10 cellular contexts compared by ENCODE assay signal in the genomic region with DNA sequence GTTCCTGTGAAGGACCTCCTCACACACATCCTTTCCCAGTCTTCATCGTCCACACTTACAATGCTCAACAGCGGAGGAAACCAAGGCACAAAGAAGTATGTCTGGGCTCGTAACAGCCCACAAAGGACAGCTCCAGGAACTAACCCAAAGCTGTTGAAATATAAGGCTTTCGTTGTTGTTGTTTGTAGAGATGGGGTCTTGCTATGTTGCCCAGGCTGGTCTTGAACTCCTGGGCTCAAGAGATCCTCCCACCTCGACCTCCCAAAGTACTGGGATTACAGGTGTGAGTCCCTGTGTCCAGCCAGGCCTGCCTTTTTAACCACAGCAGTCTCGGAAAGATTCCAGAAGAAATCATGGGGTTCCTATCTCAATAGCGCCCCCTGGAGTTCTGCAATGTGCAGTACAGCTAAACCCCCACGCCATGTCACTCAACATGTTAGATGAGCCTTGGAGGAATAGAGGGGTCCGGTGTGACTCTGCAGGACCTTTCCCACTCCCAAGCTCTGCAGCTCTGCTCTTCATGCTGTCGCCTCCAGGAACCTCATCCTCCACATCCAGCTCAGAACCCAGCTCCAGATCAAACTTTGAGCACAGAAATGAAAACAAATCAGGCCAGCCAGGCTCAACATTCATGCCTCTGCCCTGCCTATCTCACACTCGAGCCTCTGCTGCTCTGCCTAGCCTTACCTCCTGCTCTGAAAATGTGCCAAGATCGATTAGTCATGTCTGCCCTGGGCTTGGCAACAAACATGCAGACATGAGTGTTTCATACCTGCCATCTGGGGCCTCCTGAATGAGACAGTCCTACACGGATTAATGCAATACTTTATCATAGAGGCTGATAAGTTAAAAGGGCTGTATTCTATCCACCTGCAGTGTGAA. TPM values are rescaled to one million over a fixed set of nuclear protein-coding genes. Genes with fewer than 3 reads are reported as not detected.
DNase-seq lines count a peak whose midpoint lies in the region; ATAC-seq and TF ChIP-seq lines count a peak whose summit lies in the region.
"Had no signal": no experiment of that assay in that cellular context is flagged by ENCODE, and none has a peak within 500 bp of the region (broad histone marks: within the 10 kb centered on the region; RNA-seq: fewer than 3 reads in every experiment).

No MANE protein-coding gene starts in this region.

- no peaks in the 10 kb centered on the region for H3K79me1 ChIP-seq in neuronal stem cell (ENCODE audit: low read depth, low read length)

- H2BK15ac ChIP-seq in neuronal stem cell (ENCODE audit: low read length) = no peak overlapping the region

- H3K9ac ChIP-seq in HUES6 (ENCODE audit: low read length) (no peak overlapping the region), neuronal stem cell (ENCODE audit: low read depth, low read length, poor library complexity) (no peak overlapping the region)

- H2AK5ac ChIP-seq in neuronal stem cell (ENCODE audit: low read depth, low read length) = no peak overlapping the region

- H2BK120ac ChIP-seq in neuronal stem cell (ENCODE audit: low read depth, low read length) = no peak overlapping the region

- H3K27me3 ChIP-seq in HUES6 (ENCODE audit: control insufficient read depth, insufficient read depth, low read length) = peaks cover 2% of the 10 kb centered on the region; the same call in 1 of the 2 replicates
- no peaks in the 10 kb centered on the region for H3K27me3 ChIP-seq in SJCRH30
- H3K27me3 ChIP-seq in dorsolateral prefrontal cortex = no peaks in the 10 kb centered on the region
- H3K27me3 ChIP-seq in neuronal stem cell (ENCODE audit: control insufficient read depth in 3 of 3, insufficient read depth in 3 of 3, low read depth in 1 of 3, low read length in 3 of 3) = no peaks in the 10 kb centered on the region

- peak; percentile 16 for DNase-seq in DMS 273 treated with DMSO at 0.1 percent for 48 hours (lab: John Stamatoyannopoulos, UW)
- DNase-seq in SJCRH30 = peak; percentile 43 to 71
- peak in 1 of 10 donors; percentile 34 for DNase-seq in dorsolateral prefrontal cortex
- peak; percentile 56 for DNase-seq in neuronal stem cell (ENCODE audit: low spot score)
- DNase-seq: activated B cell treated with CpG ODN at 0.5 μM for 24 hours had no signal

- H3K27ac ChIP-seq in HUES6 (ENCODE audit: low read depth, low read length) (no peak overlapping the region), SJCRH30 (no peak overlapping the region), dorsolateral prefrontal cortex (no peak overlapping the region), neuronal stem cell (replicated peaks; ENCODE audit: low read length) (no peak overlapping the region)

- intact Hi-C loops in dorsolateral prefrontal cortex (cut with DNase I) = loop anchor here in 1 of 2 donors (10.0 kb wide), 1 partner anchor 162 kb away; no protein-coding TSS in a partner anchor

- no peak overlapping the region for H3K14ac ChIP-seq in neuronal stem cell (ENCODE audit: low read length)

- H3K4me3 ChIP-seq in HUES6 (ENCODE audit: low read depth, low read length) = peak overlapping the region; percentile 48
- no peak overlapping the region for H3K4me3 ChIP-seq in SJCRH30
- H3K4me3 ChIP-seq in dorsolateral prefrontal cortex = no peak overlapping the region
- H3K4me3 ChIP-seq in neuronal stem cell (ENCODE audit: low read length in 2 of 2) = no peak overlapping the region

- H2BK5ac ChIP-seq in neuronal stem cell (ENCODE audit: low read length) = no peak overlapping the region

- H3K18ac ChIP-seq in neuronal stem cell (ENCODE audit: low read length) = peak overlapping the region; percentile 69

- peak; percentile 24 to 77 (median 60) for TF ChIP-seq CTCF in dorsolateral prefrontal cortex (IDR thresholded peaks at IDR 0.05 in 54 of 56, conservative IDR thresholded peaks at IDR 0.05 in 2 of 56; ENCODE audit: low read depth in 1 of 56, partially characterized antibody in 56 of 56)

- no CpG with 5 or more reads among the region's 13 CpGs for WGBS in neuronal stem cell (ENCODE audit: extremely low coverage in 2 of 2, insufficient read length in 2 of 2, insufficient replicate concordance in 1 of 2), 2 donors

- ATAC-seq in HG02759 (IDR thresholded peaks at IDR 0.05; ENCODE audit: unreplicated experiment) (no peak), HG03457 (IDR thresholded peaks at IDR 0.05; ENCODE audit: unreplicated experiment) (no peak), GM21447 (IDR thresholded peaks at IDR 0.05; ENCODE audit: unreplicated experiment) (no peak)

- no peak overlapping the region for H3K23ac ChIP-seq in neuronal stem cell (ENCODE audit: low read depth, low read length, poor library complexity)

- H4K91ac ChIP-seq in neuronal stem cell (ENCODE audit: low read depth, low read length, poor library complexity) = no peak overlapping the region

- H3K9me3 ChIP-seq in HUES6 (ENCODE audit: control insufficient read depth, insufficient read depth, low read depth, low read length) (no peaks in the 10 kb centered on the region), SJCRH30 (replicated peaks) (no peaks in the 10 kb centered on the region), neuronal stem cell (replicated peaks in 1 of 2; ENCODE audit: control insufficient read depth in 2 of 2, insufficient read depth in 1 of 2, low read depth in 1 of 2, low read length in 2 of 2) (no peaks in the 10 kb centered on the region)

- H4K8ac ChIP-seq in neuronal stem cell (ENCODE audit: low read depth, low read length) = no peak overlapping the region

- H3K4me1 ChIP-seq in HUES6 (ENCODE audit: control insufficient read depth, insufficient read depth, low read length) = no peaks in the 10 kb centered on the region
- H3K4me1 ChIP-seq in SJCRH30 = no peaks in the 10 kb centered on the region
- H3K4me1 ChIP-seq in neuronal stem cell (ENCODE audit: control insufficient read depth in 2 of 2, insufficient read depth in 1 of 2, low read depth in 1 of 2, low read length in 2 of 2) = no peaks in the 10 kb centered on the region

- no peak overlapping the region for H3K4me2 ChIP-seq in neuronal stem cell (ENCODE audit: insufficient read depth, low read length, poor library complexity, severe bottlenecking)

- H3K36me3 ChIP-seq in HUES6 (ENCODE audit: control insufficient read depth, insufficient read depth, low read length) (no peaks in the 10 kb centered on the region), SJCRH30 (no peaks in the 10 kb centered on the region), neuronal stem cell (replicated peaks in 1 of 2; ENCODE audit: control insufficient read depth in 2 of 2, insufficient read depth in 2 of 2, low read length in 2 of 2) (no peaks in the 10 kb centered on the region)

- no peak overlapping the region for H3K4ac ChIP-seq in neuronal stem cell (ENCODE audit: low read length)

- peak overlapping the region; percentile 63 for H2AFZ ChIP-seq in neuronal stem cell (ENCODE audit: low read length)

- H2BK12ac ChIP-seq in neuronal stem cell (ENCODE audit: low read length) = no peak overlapping the region

RNA-seq across cellular contexts. Expression of gene PLA2G4C, which starts 7.5 kb away (rescaled TPM):
- total RNA-seq in SJCRH30 (2014; rRNA removed; shearing (Covaris generic)) = 1.4 and 2.1 TPM in 2 replicates
- 100 to 1,000 TPM in 45 of 120 experiments, 10 to 100 TPM in 75; 52.0 to 175 (median 92.9) TPM for total RNA-seq in dorsolateral prefrontal cortex
- 0.04 TPM for polyA plus RNA-seq in neuronal stem cell (2013, experiment 1 of 2)
- polyA plus RNA-seq in neuronal stem cell (2013, experiment 2 of 2) = 0.10 TPM

RNA-seq across cellular contexts. Expression of gene CABP5, which starts 59.2 kb away (rescaled TPM):
- not detected in 2 replicates for total RNA-seq in SJCRH30 (2014; rRNA removed; shearing (Covaris generic))
- under 1 TPM in 2 of 120 experiments, not detected in 118; 0.41 to 0.54 TPM for total RNA-seq in dorsolateral prefrontal cortex
- not detected for polyA plus RNA-seq in neuronal stem cell (2013, experiment 1 of 2)
- polyA plus RNA-seq in neuronal stem cell (2013, experiment 2 of 2) = not detected
- total RNA-seq: activated B cell treated with CpG ODN at 0.5 μM for 24 hours, pulmonary artery endothelial cell had no signal

Comparison
In these comparisons a context has a peak if more than half of its experiments do, and no peak if none do; other contexts are left out.
1. RNA of gene PLA2G4C, which starts 7.5 kb away (total RNA-seq): 52.0 to 175 TPM in dorsolateral prefrontal cortex; 1.4 to 2.1 TPM in SJCRH30; every median in the first group is over 10 times any median in the second.